Comparison of ENCODE assay signal across 1 cellular context in the genomic region with DNA sequence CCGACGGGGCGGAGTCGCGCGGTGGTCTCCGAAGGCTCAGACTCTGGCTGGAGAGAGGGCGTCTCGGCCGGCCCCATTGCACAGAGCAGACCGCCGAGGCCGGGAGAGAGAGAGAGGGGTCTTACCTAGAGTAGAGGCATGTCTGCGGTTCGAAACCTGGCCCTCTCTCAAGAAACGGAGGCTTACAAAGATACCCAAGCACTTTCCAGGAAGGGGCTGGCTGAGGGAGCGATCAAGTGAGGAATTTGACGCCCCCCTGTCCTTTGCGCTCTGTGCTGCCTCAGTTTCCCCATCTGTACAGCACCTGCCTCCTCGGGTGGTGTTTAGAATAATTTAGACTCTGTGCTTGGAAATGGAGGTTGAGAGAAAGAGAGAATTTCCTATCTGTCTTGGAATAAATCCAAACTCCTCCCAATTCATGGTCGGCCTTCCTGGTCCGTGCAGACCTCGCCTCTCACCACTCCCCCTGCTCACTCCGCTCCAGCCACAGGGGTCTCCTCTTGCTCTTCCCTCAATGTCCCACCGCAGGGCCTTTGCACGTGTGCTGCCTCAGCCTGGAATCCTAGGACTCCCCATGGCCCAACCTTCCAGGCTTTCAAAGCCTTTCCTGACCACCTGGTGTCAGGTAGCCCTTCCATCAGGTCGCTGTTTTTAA.
TF ChIP-seq lines count a peak whose summit lies in the region.

No MANE protein-coding gene starts in this region.

TF ChIP-seq in K562, 482 proteins besides CTCF, POLR2A, EP300 and RAD21 (continued from another document and continues in another):
- TF ChIP-seq TSHZ1 (CRISPR knock-in tag; IDR thresholded peaks at IDR 0.05) (no peak), IRF2 (CRISPR knock-in tag; IDR thresholded peaks at IDR 0.05) (no peak), HES1 (IDR thresholded peaks at IDR 0.05; ENCODE audit: low read depth) (no peak), HNRNPL (IDR thresholded peaks at IDR 0.05; ENCODE audit: low read depth, low read length) (no peak), RCOR1 (IDR thresholded peaks at IDR 0.05; ENCODE audit: borderline replicate concordance in 1 of 2, low read depth in 2 of 2, low read length in 2 of 2) (peak in 1 of 2 experiments; percentile 22; a peak in 1 of 4 replicates), NELFE (IDR thresholded peaks at IDR 0.05; ENCODE audit: insufficient read depth, insufficient read length) (no peak), ZNF699 (CRISPR knock-in tag; IDR thresholded peaks at IDR 0.05; ENCODE audit: insufficient replicate concordance) (no peak), ZNF717 (CRISPR knock-in tag; IDR thresholded peaks at IDR 0.05) (no peak), L3MBTL2 (IDR thresholded peaks at IDR 0.05) (peak; percentile 28; the same call in 1 of the 2 replicates), KLF10 (CRISPR knock-in tag; IDR thresholded peaks at IDR 0.05) (no peak), ELF2 (CRISPR knock-in tag; IDR thresholded peaks at IDR 0.05) (no peak), STAT5B (CRISPR knock-in tag; IDR thresholded peaks at IDR 0.05) (no peak), MYNN (IDR thresholded peaks at IDR 0.05) (no peak), MYNN (CRISPR knock-in tag; IDR thresholded peaks at IDR 0.05) (no peak), NCOA2 (IDR thresholded peaks at IDR 0.05; ENCODE audit: partially characterized antibody in 2 of 2) (no peak), RBFOX2 (IDR thresholded peaks at IDR 0.05; ENCODE audit: low read depth, low read length) (peak; percentile 61; the same call in 1 of the 2 replicates), ZZZ3 (IDR thresholded peaks at IDR 0.05) (no peak), MAZ (CRISPR knock-in tag; conservative IDR thresholded peaks at IDR 0.05 in 1 of 2, IDR thresholded peaks at IDR 0.05 in 1 of 2) (no peak), SETDB1 (IDR thresholded peaks at IDR 0.05; ENCODE audit: low read length) (no peak), NBN (IDR thresholded peaks at IDR 0.05; ENCODE audit: low read depth) (peak; percentile 39; the same call in 1 of the 2 replicates), MBD2 (IDR thresholded peaks at IDR 0.05; ENCODE audit: borderline replicate concordance, low read depth) (no peak), TEAD4 (IDR thresholded peaks at IDR 0.05; ENCODE audit: low read length) (no peak), TEAD4 (CRISPR knock-in tag; IDR thresholded peaks at IDR 0.05; ENCODE audit: borderline replicate concordance) (no peak), HMGXB4 (CRISPR knock-in tag; IDR thresholded peaks at IDR 0.05) (no peak), ZNF347 (CRISPR knock-in tag; IDR thresholded peaks at IDR 0.05; ENCODE audit: low read depth) (no peak), GABPA (tag; conservative IDR thresholded peaks at IDR 0.05; ENCODE audit: low read depth) (no peak), ZNF589 (CRISPR knock-in tag; IDR thresholded peaks at IDR 0.05; ENCODE audit: low read depth) (0 out of 2 replicates have a peak, but pooled peaks have one; percentile 30), ZFX (CRISPR knock-in tag; IDR thresholded peaks at IDR 0.05) (no peak; the same call in 1 of the 2 replicates), PTBP1 (IDR thresholded peaks at IDR 0.05; ENCODE audit: low read depth, low read length) (peak; percentile 50; the same call in 1 of the 2 replicates), ZNF695 (CRISPR knock-in tag; IDR thresholded peaks at IDR 0.05) (no peak), ZBTB34 (CRISPR knock-in tag; IDR thresholded peaks at IDR 0.05) (no peak), GABPB2 (CRISPR knock-in tag; conservative IDR thresholded peaks at IDR 0.05) (no peak), ARID1B (IDR thresholded peaks at IDR 0.05) (no peak; the same call in 1 of the 2 replicates), STAG1 (CRISPR knock-in tag; IDR thresholded peaks at IDR 0.05; ENCODE audit: borderline replicate concordance) (no peak), GTF2F1 (IDR thresholded peaks at IDR 0.05; ENCODE audit: low read depth, low read length) (no peak), ZNF354B (CRISPR knock-in tag; IDR thresholded peaks at IDR 0.05) (no peak)
- TF ChIP-seq, protein P1, sequence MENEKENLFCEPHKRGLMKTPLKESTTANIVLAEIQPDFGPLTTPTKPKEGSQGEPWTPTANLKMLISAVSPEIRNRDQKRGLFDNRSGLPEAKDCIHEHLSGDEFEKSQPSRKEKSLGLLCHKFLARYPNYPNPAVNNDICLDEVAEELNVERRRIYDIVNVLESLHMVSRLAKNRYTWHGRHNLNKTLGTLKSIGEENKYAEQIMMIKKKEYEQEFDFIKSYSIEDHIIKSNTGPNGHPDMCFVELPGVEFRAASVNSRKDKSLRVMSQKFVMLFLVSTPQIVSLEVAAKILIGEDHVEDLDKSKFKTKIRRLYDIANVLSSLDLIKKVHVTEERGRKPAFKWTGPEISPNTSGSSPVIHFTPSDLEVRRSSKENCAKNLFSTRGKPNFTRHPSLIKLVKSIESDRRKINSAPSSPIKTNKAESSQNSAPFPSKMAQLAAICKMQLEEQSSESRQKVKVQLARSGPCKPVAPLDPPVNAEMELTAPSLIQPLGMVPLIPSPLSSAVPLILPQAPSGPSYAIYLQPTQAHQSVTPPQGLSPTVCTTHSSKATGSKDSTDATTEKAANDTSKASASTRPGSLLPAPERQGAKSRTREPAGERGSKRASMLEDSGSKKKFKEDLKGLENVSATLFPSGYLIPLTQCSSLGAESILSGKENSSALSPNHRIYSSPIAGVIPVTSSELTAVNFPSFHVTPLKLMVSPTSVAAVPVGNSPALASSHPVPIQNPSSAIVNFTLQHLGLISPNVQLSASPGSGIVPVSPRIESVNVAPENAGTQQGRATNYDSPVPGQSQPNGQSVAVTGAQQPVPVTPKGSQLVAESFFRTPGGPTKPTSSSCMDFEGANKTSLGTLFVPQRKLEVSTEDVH (IDR thresholded peaks at IDR 0.05; ENCODE audit: low read depth, partially characterized antibody): no peak
- TF ChIP-seq, protein P2, sequence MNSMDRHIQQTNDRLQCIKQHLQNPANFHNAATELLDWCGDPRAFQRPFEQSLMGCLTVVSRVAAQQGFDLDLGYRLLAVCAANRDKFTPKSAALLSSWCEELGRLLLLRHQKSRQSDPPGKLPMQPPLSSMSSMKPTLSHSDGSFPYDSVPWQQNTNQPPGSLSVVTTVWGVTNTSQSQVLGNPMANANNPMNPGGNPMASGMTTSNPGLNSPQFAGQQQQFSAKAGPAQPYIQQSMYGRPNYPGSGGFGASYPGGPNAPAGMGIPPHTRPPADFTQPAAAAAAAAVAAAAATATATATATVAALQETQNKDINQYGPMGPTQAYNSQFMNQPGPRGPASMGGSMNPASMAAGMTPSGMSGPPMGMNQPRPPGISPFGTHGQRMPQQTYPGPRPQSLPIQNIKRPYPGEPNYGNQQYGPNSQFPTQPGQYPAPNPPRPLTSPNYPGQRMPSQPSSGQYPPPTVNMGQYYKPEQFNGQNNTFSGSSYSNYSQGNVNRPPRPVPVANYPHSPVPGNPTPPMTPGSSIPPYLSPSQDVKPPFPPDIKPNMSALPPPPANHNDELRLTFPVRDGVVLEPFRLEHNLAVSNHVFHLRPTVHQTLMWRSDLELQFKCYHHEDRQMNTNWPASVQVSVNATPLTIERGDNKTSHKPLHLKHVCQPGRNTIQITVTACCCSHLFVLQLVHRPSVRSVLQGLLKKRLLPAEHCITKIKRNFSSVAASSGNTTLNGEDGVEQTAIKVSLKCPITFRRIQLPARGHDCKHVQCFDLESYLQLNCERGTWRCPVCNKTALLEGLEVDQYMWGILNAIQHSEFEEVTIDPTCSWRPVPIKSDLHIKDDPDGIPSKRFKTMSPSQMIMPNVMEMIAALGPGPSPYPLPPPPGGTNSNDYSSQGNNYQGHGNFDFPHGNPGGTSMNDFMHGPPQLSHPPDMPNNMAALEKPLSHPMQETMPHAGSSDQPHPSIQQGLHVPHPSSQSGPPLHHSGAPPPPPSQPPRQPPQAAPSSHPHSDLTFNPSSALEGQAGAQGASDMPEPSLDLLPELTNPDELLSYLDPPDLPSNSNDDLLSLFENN (IDR thresholded peaks at IDR 0.05; ENCODE audit: low read depth in 2 of 2, low read length in 2 of 2): no peak; a peak in 1 of 4 replicates
- TF ChIP-seq, protein P3, sequence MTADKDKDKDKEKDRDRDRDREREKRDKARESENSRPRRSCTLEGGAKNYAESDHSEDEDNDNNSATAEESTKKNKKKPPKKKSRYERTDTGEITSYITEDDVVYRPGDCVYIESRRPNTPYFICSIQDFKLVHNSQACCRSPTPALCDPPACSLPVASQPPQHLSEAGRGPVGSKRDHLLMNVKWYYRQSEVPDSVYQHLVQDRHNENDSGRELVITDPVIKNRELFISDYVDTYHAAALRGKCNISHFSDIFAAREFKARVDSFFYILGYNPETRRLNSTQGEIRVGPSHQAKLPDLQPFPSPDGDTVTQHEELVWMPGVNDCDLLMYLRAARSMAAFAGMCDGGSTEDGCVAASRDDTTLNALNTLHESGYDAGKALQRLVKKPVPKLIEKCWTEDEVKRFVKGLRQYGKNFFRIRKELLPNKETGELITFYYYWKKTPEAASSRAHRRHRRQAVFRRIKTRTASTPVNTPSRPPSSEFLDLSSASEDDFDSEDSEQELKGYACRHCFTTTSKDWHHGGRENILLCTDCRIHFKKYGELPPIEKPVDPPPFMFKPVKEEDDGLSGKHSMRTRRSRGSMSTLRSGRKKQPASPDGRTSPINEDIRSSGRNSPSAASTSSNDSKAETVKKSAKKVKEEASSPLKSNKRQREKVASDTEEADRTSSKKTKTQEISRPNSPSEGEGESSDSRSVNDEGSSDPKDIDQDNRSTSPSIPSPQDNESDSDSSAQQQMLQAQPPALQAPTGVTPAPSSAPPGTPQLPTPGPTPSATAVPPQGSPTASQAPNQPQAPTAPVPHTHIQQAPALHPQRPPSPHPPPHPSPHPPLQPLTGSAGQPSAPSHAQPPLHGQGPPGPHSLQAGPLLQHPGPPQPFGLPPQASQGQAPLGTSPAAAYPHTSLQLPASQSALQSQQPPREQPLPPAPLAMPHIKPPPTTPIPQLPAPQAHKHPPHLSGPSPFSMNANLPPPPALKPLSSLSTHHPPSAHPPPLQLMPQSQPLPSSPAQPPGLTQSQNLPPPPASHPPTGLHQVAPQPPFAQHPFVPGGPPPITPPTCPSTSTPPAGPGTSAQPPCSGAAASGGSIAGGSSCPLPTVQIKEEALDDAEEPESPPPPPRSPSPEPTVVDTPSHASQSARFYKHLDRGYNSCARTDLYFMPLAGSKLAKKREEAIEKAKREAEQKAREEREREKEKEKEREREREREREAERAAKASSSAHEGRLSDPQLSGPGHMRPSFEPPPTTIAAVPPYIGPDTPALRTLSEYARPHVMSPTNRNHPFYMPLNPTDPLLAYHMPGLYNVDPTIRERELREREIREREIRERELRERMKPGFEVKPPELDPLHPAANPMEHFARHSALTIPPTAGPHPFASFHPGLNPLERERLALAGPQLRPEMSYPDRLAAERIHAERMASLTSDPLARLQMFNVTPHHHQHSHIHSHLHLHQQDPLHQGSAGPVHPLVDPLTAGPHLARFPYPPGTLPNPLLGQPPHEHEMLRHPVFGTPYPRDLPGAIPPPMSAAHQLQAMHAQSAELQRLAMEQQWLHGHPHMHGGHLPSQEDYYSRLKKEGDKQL (CRISPR knock-in tag; IDR thresholded peaks at IDR 0.05; ENCODE audit: borderline replicate concordance): no peak
- TF ChIP-seq, protein P4, sequence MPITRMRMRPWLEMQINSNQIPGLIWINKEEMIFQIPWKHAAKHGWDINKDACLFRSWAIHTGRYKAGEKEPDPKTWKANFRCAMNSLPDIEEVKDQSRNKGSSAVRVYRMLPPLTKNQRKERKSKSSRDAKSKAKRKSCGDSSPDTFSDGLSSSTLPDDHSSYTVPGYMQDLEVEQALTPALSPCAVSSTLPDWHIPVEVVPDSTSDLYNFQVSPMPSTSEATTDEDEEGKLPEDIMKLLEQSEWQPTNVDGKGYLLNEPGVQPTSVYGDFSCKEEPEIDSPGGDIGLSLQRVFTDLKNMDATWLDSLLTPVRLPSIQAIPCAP (CRISPR knock-in tag; IDR thresholded peaks at IDR 0.05; ENCODE audit: borderline replicate concordance): no peak
